8 cellular contexts compared by ENCODE assay signal in genomic region chr11:67269401-67270255, GRCh38. TPM values are rescaled to one million over a fixed set of nuclear protein-coding genes. Genes with fewer than 3 reads are reported as not detected.
DNase-seq lines count a peak whose midpoint lies in the region; ATAC-seq and TF ChIP-seq lines count a peak whose summit lies in the region.

No MANE protein-coding gene starts in this region.

- H3K4me3 ChIP-seq in duodenal mucosa (ENCODE audit: low read depth in 1 of 2, low read length in 2 of 2) = peak overlapping the region; percentile 79 to 94

- H3K9me3 ChIP-seq in duodenal mucosa (ENCODE audit: control insufficient read depth in 1 of 2, low read length in 2 of 2) = no peaks in the 10 kb centered on the region

- H3K27ac ChIP-seq in C4-2B (peak overlapping the region; percentile 95), duodenal mucosa (ENCODE audit: low read depth, low read length) (peak overlapping the region; percentile 61)

- no peaks in the 10 kb centered on the region for H3K27me3 Mint-ChIP-seq in natural killer cell (ENCODE audit: low read depth in 2 of 2)

- H3K4me1 Mint-ChIP-seq in natural killer cell = peaks cover 70 to 76% of the 10 kb centered on the region in 2 donors

- H3K4me3 Mint-ChIP-seq in natural killer cell = peak overlapping the region; percentile 97

- H3K27ac Mint-ChIP-seq in natural killer cell = peak overlapping the region; percentile 96 to 97

- no peaks in the 10 kb centered on the region for H3K27me3 ChIP-seq in duodenal mucosa (ENCODE audit: control insufficient read depth in 1 of 2, insufficient read depth in 2 of 2, low read length in 2 of 2)

- peaks cover 63 to 79% of the 10 kb centered on the region in 2 donors for H3K4me1 ChIP-seq in duodenal mucosa (ENCODE audit: control insufficient read depth in 1 of 2, insufficient read depth in 2 of 2, low read length in 2 of 2)

- no peak for TF ChIP-seq CTCF in C4-2B (conservative IDR thresholded peaks at IDR 0.05)
- TF ChIP-seq CTCF in natural killer cell (IDR thresholded peaks at IDR 0.05) = no peak
- no peak for TF ChIP-seq CTCF in GM20000 (IDR thresholded peaks at IDR 0.05; ENCODE audit: extremely low read depth, missing control alignments)

- H3K36me3 ChIP-seq in duodenal mucosa (ENCODE audit: control insufficient read depth in 1 of 2, insufficient read depth in 2 of 2, low read length in 2 of 2) = peaks cover 10 to 31% of the 10 kb centered on the region in 2 donors

- DNase-seq in NCI-H1694 treated with DMSO at 0.1 percent for 48 hours (lab: John Stamatoyannopoulos, UW) (peak; percentile 51), natural killer cell (peak; percentile 52), GM20000 (ENCODE audit: low spot score) (no peak), NCI-H1092 treated with DMSO at 0.1 percent for 48 hours (lab: John Stamatoyannopoulos, UW) (no peak)

- ATAC-seq in natural killer cell (peak in 2 of 3 donors; percentile 2 to 35), HG02798 (IDR thresholded peaks at IDR 0.05; ENCODE audit: poor library complexity, unreplicated experiment) (no peak), HG03135 (IDR thresholded peaks at IDR 0.05; ENCODE audit: unreplicated experiment) (no peak)

- intact Hi-C loops in natural killer cell (cut with micrococcal nuclease) = loop anchor here (2.0 to 5.0 kb wide), 3 partner anchors 29 to 238 kb away; partner anchors contain the start of genes CDK2AP2, CLCF1 and PITPNM1

- H3K9ac ChIP-seq in duodenal mucosa (ENCODE audit: low read depth in 1 of 2, low read length in 2 of 2) = peak overlapping the region; percentile 33 to 58

- H3K36me3 Mint-ChIP-seq in natural killer cell = no peaks in the 10 kb centered on the region

- no peaks in the 10 kb centered on the region for H3K9me3 Mint-ChIP-seq in natural killer cell

RNA-seq across cellular contexts. Expression of gene GRK2, which starts 3.4 kb away (rescaled TPM):
- 100 to 1,000 TPM; 390 to 482 (median 441) TPM for total RNA-seq in natural killer cell

RNA-seq across cellular contexts. Expression of gene ANKRD13D, which starts 19.5 kb away (rescaled TPM):
- 100 to 1,000 TPM; 212 to 316 (median 231) TPM for total RNA-seq in natural killer cell

RNA-seq across cellular contexts. Expression of gene SSH3, which starts 33.7 kb away (rescaled TPM):
- total RNA-seq in natural killer cell = 10 to 100 TPM; 34.3 to 42.7 (median 38.1) TPM

Comparison
In these comparisons a context has a peak if more than half of its experiments do, and no peak if none do; other contexts are left out.
1. DNase-seq: peak in NCI-H1694 treated with DMSO at 0.1 percent for 48 hours (single experiment) and natural killer cell (single experiment); none in GM20000 (single experiment) and NCI-H1092 treated with DMSO at 0.1 percent for 48 hours (single experiment).
2. ATAC-seq: peak in natural killer cell (2 of 3); none in HG02798 (single experiment) and HG03135 (single experiment).